ENCODE assay signal across 8 cellular contexts in genomic region chr17:7001562-7001961, GRCh38. TPM values are rescaled to one million over a fixed set of nuclear protein-coding genes. Genes with fewer than 3 reads are reported as not detected.
DNase-seq lines count a peak whose midpoint lies in the region; FAIRE-seq and TF ChIP-seq lines count a peak whose summit lies in the region.
"Had no signal": no experiment of that assay in that cellular context is flagged by ENCODE, and none has a peak within 500 bp of the region (broad histone marks: within the 10 kb centered on the region; RNA-seq: fewer than 3 reads in every experiment).

No MANE protein-coding gene starts in this region.

- CTCF ChIA-PET in endothelial cell of umbilical vein (lab: Charles Lee) = interaction anchor here (0.8 to 5.8 kb wide), 2 partner anchors 87 to 91 kb away, joined by 3 to 100 read pairs; no protein-coding TSS in a partner anchor

- in situ Hi-C loops in GM13976 (cut with MboI; ENCODE audit: low sequenced_read_pairs, unreplicated experiment) = loop anchor here (5.0 to 25.0 kb wide), 2 partner anchors 89 to 339 kb away; partner anchors contain the start of genes C17orf100 and MED31

- no peak overlapping the region for H3K4me3 ChIP-seq in endothelial cell of umbilical vein (replicated peaks in 1 of 3; ENCODE audit: insufficient read depth in 1 of 3, low read depth in 1 of 3, low read length in 3 of 3)

- peaks cover under 1% of the 10 kb centered on the region for H3K79me2 ChIP-seq in endothelial cell of umbilical vein (ENCODE audit: control insufficient read depth, insufficient read depth, low read length)

- no peak overlapping the region for H3K9ac ChIP-seq in endothelial cell of umbilical vein (replicated peaks; ENCODE audit: extremely low read depth, insufficient read depth, low read length)

- H3K27me3 ChIP-seq in endothelial cell of umbilical vein (ENCODE audit: control insufficient read depth in 2 of 2, insufficient read depth in 2 of 2, low read length in 2 of 2) = no peaks in the 10 kb centered on the region

- BruUV-seq in endothelial cell of umbilical vein (replicated peaks; lab: Mats Ljungman, UMichigan) = no TSS peak

- no peak overlapping the region for H3K4me2 ChIP-seq in endothelial cell of umbilical vein (ENCODE audit: insufficient read depth, low read length)

- H3K27ac ChIP-seq in endothelial cell of umbilical vein (ENCODE audit: insufficient read depth, low read depth, low read length) = no peak overlapping the region
- H3K27ac ChIP-seq: epithelial cell of prostate had no signal

- no peaks in the 10 kb centered on the region for H3K4me1 ChIP-seq in endothelial cell of umbilical vein (ENCODE audit: control insufficient read depth, extremely low read depth, insufficient read depth, low read length)

- dilution Hi-C loops in endothelial cell of umbilical vein (cut with MboI; ENCODE audit: extremely low pct_ligation_motif_present, low sequenced_read_pairs) = no loop called here

- POLR2A ChIA-PET in endothelial cell of umbilical vein (lab: Charles Lee) = no interaction called here

- DNase-seq in GM13976 (ENCODE audit: low spot score) = no peak
- DNase-seq in T follicular helper cell (ENCODE audit: low read depth) = peak; percentile 24
- DNase-seq in endothelial cell of umbilical vein (ENCODE audit: low read depth, low spot score) = peak; percentile 59
- DNase-seq in stimulated activated CD4-positive, alpha-beta T cell treated with anti-CD3 and anti-CD28 coated beads, Interleukin-15, amount 100 ng/mL, for 24 hours = peak; percentile 63
- DNase-seq in NCI-H1105 (lab: John Stamatoyannopoulos, UW) = no peak
- no peak for DNase-seq in DMS114 treated with DMSO at 0.1 percent for 48 hours (lab: John Stamatoyannopoulos, UW; ENCODE audit: unreplicated experiment)
- no peak for DNase-seq in GM12891 (ENCODE audit: insufficient read length, low spot score)

- peaks cover 16 to 24% of the 10 kb centered on the region in 2 experiments for H3K36me3 ChIP-seq in endothelial cell of umbilical vein (ENCODE audit: control insufficient read depth in 2 of 2, extremely low read depth in 1 of 2, insufficient read depth in 2 of 2, low read length in 2 of 2)

- H3K9me3 ChIP-seq in endothelial cell of umbilical vein (replicated peaks; ENCODE audit: control insufficient read depth, insufficient read depth, low read length) = no peaks in the 10 kb centered on the region

- H3K9me1 ChIP-seq in endothelial cell of umbilical vein (replicated peaks; ENCODE audit: control insufficient read depth, extremely low read depth, insufficient read depth, low read length) = no peaks in the 10 kb centered on the region

- TF ChIP-seq POLR2A in endothelial cell of umbilical vein (IDR thresholded peaks at IDR 0.05; ENCODE audit: low read depth, low read length) (no peak), GM12891 (IDR thresholded peaks at IDR 0.05; ENCODE audit: low read depth, low read length) (no peak)

- intact Hi-C loops in endothelial cell of umbilical vein (cut with micrococcal nuclease) = no loop called here

- TF ChIP-seq CTCF in GM13976 (IDR thresholded peaks at IDR 0.05; ENCODE audit: borderline replicate concordance, control extremely low read depth, extremely low read depth, insufficient read depth, missing control alignments) (peak; percentile 34), endothelial cell of umbilical vein (IDR thresholded peaks at IDR 0.05; ENCODE audit: extremely low read depth in 1 of 2, insufficient read depth in 1 of 2, low read depth in 1 of 2, low read length in 2 of 2) (peak; percentile 55 to 70)

- H2AFZ ChIP-seq in endothelial cell of umbilical vein (ENCODE audit: low read depth, low read length) = no peak overlapping the region

- FAIRE-seq in endothelial cell of umbilical vein (lab: Jason Lieb, UNC) (peak; percentile 59), GM12891 (lab: Jason Lieb, UNC) (no peak)

- peaks cover 2% of the 10 kb centered on the region for H4K20me1 ChIP-seq in endothelial cell of umbilical vein (replicated peaks; ENCODE audit: control insufficient read depth, extremely low read depth, insufficient read depth, low read length)

TF ChIP-seq in endothelial cell of umbilical vein, 7 proteins besides CTCF, POLR2A, EP300 and RAD21:
- TF ChIP-seq EZH2 (IDR thresholded peaks at IDR 0.05; ENCODE audit: borderline replicate concordance, low read depth, low read length, severe bottlenecking) = no peak
- no peak for TF ChIP-seq JUN (IDR thresholded peaks at IDR 0.05; ENCODE audit: borderline replicate concordance, insufficient read depth, insufficient read length, low read depth)
- TF ChIP-seq MAX (IDR thresholded peaks at IDR 0.05; ENCODE audit: insufficient read depth, insufficient read length) = no peak

TF ChIP-seq in GM12891, 5 proteins besides CTCF, POLR2A, EP300 and RAD21:
- TF ChIP-seq POU2F2 (IDR thresholded peaks at IDR 0.05; ENCODE audit: low read depth, low read length) (no peak), TAF1 (IDR thresholded peaks at IDR 0.05; ENCODE audit: low read depth, low read length) (no peak), SPI1 (IDR thresholded peaks at IDR 0.05; ENCODE audit: low read depth, low read length) (no peak), PAX5 (IDR thresholded peaks at IDR 0.05; ENCODE audit: insufficient read depth, low read length, severe bottlenecking) (no peak), POLR2AphosphoS5 (IDR thresholded peaks at IDR 0.05; ENCODE audit: low read depth, low read length) (no peak)
TF ChIP-seq in GM12891: peak in this region for 0.

RNA-seq across cellular contexts. Expression of gene ALOX12, which starts 5.7 kb away (rescaled TPM):
- not detected in 2 replicates for total RNA-seq in endothelial cell of umbilical vein
- not detected in 2 replicates for polyA plus RNA-seq in endothelial cell of umbilical vein
- 0.03 TPM in 1 of 2 replicates, not detected in the other for polyA plus RNA-seq in endothelial cell of umbilical vein (2011; cell fraction: cytosol; rRNA removed)
- not detected in 2 replicates for polyA plus RNA-seq in endothelial cell of umbilical vein (2011; cell fraction: nucleus; rRNA removed)
- 0.16 and 0.52 TPM in 2 replicates for polyA plus RNA-seq in endothelial cell of umbilical vein (2012)
- not detected in 2 replicates for polyA minus RNA-seq in endothelial cell of umbilical vein
- polyA minus RNA-seq in endothelial cell of umbilical vein (2011; cell fraction: cytosol; rRNA and poly(A)+ RNA removed) = not detected
- not detected in 2 replicates for polyA minus RNA-seq in endothelial cell of umbilical vein (2011; cell fraction: nucleus; rRNA and poly(A)+ RNA removed)
- polyA plus RNA-seq in GM12891 (2012; ENCODE audit: low read depth, missing spikeins) = 0.78 TPM

RNA-seq across cellular contexts. Expression of gene RNASEK, which starts 10.9 kb away (rescaled TPM):
- 272 and 287 TPM in 2 replicates for total RNA-seq in endothelial cell of umbilical vein
- 309 and 319 TPM in 2 replicates for polyA plus RNA-seq in endothelial cell of umbilical vein
- polyA plus RNA-seq in endothelial cell of umbilical vein (2011; cell fraction: cytosol; rRNA removed) = 279 and 315 TPM in 2 replicates
- polyA plus RNA-seq in endothelial cell of umbilical vein (2011; cell fraction: nucleus; rRNA removed) = 116 and 141 TPM in 2 replicates
- polyA plus RNA-seq in endothelial cell of umbilical vein (2012) = 589 and 679 TPM in 2 replicates
- 196 and 216 TPM in 2 replicates for polyA minus RNA-seq in endothelial cell of umbilical vein
- 135 TPM for polyA minus RNA-seq in endothelial cell of umbilical vein (2011; cell fraction: cytosol; rRNA and poly(A)+ RNA removed)
- polyA minus RNA-seq in endothelial cell of umbilical vein (2011; cell fraction: nucleus; rRNA and poly(A)+ RNA removed) = 63.9 and 81.2 TPM in 2 replicates
- polyA plus RNA-seq in GM12891 (2012; ENCODE audit: low read depth, missing spikeins) = 303 TPM

RNA-seq across cellular contexts. Expression of gene BCL6B, which starts 21.3 kb away (rescaled TPM):
- 160 and 163 TPM in 2 replicates for total RNA-seq in endothelial cell of umbilical vein
- 93.5 and 94.5 TPM in 2 replicates for polyA plus RNA-seq in endothelial cell of umbilical vein
- 43.3 and 56.6 TPM in 2 replicates for polyA plus RNA-seq in endothelial cell of umbilical vein (2011; cell fraction: cytosol; rRNA removed)
- polyA plus RNA-seq in endothelial cell of umbilical vein (2011; cell fraction: nucleus; rRNA removed) = 146 and 202 TPM in 2 replicates
- polyA plus RNA-seq in endothelial cell of umbilical vein (2012) = 100 and 123 TPM in 2 replicates
- 66.4 and 74.7 TPM in 2 replicates for polyA minus RNA-seq in endothelial cell of umbilical vein
- polyA minus RNA-seq in endothelial cell of umbilical vein (2011; cell fraction: cytosol; rRNA and poly(A)+ RNA removed) = not detected
- polyA minus RNA-seq in endothelial cell of umbilical vein (2011; cell fraction: nucleus; rRNA and poly(A)+ RNA removed) = 69.6 and 113 TPM in 2 replicates
- 0.36 TPM for polyA plus RNA-seq in GM12891 (2012; ENCODE audit: low read depth, missing spikeins)

RNA-seq across cellular contexts. Expression of gene SLC16A13, which starts 34.3 kb away (rescaled TPM):
- 18.6 and 24.7 TPM in 2 replicates for total RNA-seq in endothelial cell of umbilical vein
- 16.8 and 18.4 TPM in 2 replicates for polyA plus RNA-seq in endothelial cell of umbilical vein
- 6.4 and 8.0 TPM in 2 replicates for polyA plus RNA-seq in endothelial cell of umbilical vein (2011; cell fraction: cytosol; rRNA removed)
- 8.8 and 10.8 TPM in 2 replicates for polyA plus RNA-seq in endothelial cell of umbilical vein (2011; cell fraction: nucleus; rRNA removed)
- 7.9 and 12.0 TPM in 2 replicates for polyA plus RNA-seq in endothelial cell of umbilical vein (2012)
- polyA minus RNA-seq in endothelial cell of umbilical vein = 13.8 and 17.9 TPM in 2 replicates
- 1.8 TPM for polyA minus RNA-seq in endothelial cell of umbilical vein (2011; cell fraction: cytosol; rRNA and poly(A)+ RNA removed)
- polyA minus RNA-seq in endothelial cell of umbilical vein (2011; cell fraction: nucleus; rRNA and poly(A)+ RNA removed) = 5.2 and 6.5 TPM in 2 replicates
- polyA plus RNA-seq in GM12891 (2012; ENCODE audit: low read depth, missing spikeins) = 3.4 TPM

RNA-seq across cellular contexts. Expression of gene SLC16A11, which starts 42.3 kb away (rescaled TPM):
- 0.53 and 0.95 TPM in 2 replicates for total RNA-seq in endothelial cell of umbilical vein
- 1.1 and 1.4 TPM in 2 replicates for polyA plus RNA-seq in endothelial cell of umbilical vein
- polyA plus RNA-seq in endothelial cell of umbilical vein (2011; cell fraction: cytosol; rRNA removed) = 0.52 and 0.68 TPM in 2 replicates
- 1.8 and 2.0 TPM in 2 replicates for polyA plus RNA-seq in endothelial cell of umbilical vein (2011; cell fraction: nucleus; rRNA removed)
- 0.21 and 0.46 TPM in 2 replicates for polyA plus RNA-seq in endothelial cell of umbilical vein (2012)
- not detected in 2 replicates for polyA minus RNA-seq in endothelial cell of umbilical vein
- not detected for polyA minus RNA-seq in endothelial cell of umbilical vein (2011; cell fraction: cytosol; rRNA and poly(A)+ RNA removed)
- 1.2 TPM in 1 of 2 replicates, not detected in the other for polyA minus RNA-seq in endothelial cell of umbilical vein (2011; cell fraction: nucleus; rRNA and poly(A)+ RNA removed)
- 2.0 TPM for polyA plus RNA-seq in GM12891 (2012; ENCODE audit: low read depth, missing spikeins)

Comparison
In these comparisons a context has a peak if more than half of its experiments do, and no peak if none do; other contexts are left out.
1. DNase-seq: peak in T follicular helper cell (single experiment), endothelial cell of umbilical vein (single experiment) and stimulated activated CD4-positive, alpha-beta T cell treated with anti-CD3 and anti-CD28 coated beads, Interleukin-15, amount 100 ng/mL, for 24 hours (single experiment); none in GM13976 (single experiment), NCI-H1105 (single experiment), DMS114 treated with DMSO at 0.1 percent for 48 hours (single experiment) and GM12891 (single experiment).